In the genomic region with DNA sequence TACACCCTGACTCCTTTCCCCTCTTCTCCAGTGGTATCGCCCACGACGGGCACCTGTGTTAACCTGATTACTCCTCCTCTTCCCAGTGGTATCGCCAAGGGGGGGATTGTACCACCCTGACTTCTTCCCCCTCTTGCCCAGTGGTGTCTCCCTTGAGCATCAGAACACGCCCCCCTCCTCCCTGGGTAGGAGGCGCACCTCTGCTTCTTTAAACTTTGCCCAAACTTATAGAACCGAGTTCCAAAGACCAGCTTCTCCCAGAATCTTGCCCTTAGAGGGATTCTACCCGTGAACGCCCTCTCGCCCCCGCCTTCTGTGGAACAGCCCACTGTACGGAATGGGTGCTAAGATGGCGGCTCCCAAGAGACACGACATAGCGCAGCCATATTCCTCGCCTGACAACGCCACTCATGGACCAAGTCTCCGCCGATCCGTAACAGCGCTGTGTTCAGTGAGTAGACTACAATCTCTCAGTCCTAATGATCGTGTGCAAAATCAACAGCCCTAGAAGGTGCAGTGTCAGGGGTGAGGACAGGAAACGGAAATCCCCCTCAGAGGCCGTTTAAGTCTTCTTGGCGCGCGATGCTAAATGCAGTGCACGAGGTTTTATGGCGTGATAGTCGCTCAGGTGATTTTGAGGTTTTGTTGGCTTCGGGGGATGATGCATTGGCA, we compare ENCODE assay signal across 1 cellular context.
TF ChIP-seq lines count a peak whose summit lies in the region.

No MANE protein-coding gene starts in this region.

TF ChIP-seq in H1, 55 proteins besides CTCF, POLR2A, EP300 and RAD21 (continued from another document):
- TF ChIP-seq, protein P1, sequence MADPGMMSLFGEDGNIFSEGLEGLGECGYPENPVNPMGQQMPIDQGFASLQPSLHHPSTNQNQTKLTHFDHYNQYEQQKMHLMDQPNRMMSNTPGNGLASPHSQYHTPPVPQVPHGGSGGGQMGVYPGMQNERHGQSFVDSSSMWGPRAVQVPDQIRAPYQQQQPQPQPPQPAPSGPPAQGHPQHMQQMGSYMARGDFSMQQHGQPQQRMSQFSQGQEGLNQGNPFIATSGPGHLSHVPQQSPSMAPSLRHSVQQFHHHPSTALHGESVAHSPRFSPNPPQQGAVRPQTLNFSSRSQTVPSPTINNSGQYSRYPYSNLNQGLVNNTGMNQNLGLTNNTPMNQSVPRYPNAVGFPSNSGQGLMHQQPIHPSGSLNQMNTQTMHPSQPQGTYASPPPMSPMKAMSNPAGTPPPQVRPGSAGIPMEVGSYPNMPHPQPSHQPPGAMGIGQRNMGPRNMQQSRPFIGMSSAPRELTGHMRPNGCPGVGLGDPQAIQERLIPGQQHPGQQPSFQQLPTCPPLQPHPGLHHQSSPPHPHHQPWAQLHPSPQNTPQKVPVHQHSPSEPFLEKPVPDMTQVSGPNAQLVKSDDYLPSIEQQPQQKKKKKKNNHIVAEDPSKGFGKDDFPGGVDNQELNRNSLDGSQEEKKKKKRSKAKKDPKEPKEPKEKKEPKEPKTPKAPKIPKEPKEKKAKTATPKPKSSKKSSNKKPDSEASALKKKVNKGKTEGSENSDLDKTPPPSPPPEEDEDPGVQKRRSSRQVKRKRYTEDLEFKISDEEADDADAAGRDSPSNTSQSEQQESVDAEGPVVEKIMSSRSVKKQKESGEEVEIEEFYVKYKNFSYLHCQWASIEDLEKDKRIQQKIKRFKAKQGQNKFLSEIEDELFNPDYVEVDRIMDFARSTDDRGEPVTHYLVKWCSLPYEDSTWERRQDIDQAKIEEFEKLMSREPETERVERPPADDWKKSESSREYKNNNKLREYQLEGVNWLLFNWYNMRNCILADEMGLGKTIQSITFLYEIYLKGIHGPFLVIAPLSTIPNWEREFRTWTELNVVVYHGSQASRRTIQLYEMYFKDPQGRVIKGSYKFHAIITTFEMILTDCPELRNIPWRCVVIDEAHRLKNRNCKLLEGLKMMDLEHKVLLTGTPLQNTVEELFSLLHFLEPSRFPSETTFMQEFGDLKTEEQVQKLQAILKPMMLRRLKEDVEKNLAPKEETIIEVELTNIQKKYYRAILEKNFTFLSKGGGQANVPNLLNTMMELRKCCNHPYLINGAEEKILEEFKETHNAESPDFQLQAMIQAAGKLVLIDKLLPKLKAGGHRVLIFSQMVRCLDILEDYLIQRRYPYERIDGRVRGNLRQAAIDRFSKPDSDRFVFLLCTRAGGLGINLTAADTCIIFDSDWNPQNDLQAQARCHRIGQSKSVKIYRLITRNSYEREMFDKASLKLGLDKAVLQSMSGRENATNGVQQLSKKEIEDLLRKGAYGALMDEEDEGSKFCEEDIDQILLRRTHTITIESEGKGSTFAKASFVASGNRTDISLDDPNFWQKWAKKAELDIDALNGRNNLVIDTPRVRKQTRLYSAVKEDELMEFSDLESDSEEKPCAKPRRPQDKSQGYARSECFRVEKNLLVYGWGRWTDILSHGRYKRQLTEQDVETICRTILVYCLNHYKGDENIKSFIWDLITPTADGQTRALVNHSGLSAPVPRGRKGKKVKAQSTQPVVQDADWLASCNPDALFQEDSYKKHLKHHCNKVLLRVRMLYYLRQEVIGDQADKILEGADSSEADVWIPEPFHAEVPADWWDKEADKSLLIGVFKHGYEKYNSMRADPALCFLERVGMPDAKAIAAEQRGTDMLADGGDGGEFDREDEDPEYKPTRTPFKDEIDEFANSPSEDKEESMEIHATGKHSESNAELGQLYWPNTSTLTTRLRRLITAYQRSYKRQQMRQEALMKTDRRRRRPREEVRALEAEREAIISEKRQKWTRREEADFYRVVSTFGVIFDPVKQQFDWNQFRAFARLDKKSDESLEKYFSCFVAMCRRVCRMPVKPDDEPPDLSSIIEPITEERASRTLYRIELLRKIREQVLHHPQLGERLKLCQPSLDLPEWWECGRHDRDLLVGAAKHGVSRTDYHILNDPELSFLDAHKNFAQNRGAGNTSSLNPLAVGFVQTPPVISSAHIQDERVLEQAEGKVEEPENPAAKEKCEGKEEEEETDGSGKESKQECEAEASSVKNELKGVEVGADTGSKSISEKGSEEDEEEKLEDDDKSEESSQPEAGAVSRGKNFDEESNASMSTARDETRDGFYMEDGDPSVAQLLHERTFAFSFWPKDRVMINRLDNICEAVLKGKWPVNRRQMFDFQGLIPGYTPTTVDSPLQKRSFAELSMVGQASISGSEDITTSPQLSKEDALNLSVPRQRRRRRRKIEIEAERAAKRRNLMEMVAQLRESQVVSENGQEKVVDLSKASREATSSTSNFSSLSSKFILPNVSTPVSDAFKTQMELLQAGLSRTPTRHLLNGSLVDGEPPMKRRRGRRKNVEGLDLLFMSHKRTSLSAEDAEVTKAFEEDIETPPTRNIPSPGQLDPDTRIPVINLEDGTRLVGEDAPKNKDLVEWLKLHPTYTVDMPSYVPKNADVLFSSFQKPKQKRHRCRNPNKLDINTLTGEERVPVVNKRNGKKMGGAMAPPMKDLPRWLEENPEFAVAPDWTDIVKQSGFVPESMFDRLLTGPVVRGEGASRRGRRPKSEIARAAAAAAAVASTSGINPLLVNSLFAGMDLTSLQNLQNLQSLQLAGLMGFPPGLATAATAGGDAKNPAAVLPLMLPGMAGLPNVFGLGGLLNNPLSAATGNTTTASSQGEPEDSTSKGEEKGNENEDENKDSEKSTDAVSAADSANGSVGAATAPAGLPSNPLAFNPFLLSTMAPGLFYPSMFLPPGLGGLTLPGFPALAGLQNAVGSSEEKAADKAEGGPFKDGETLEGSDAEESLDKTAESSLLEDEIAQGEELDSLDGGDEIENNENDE (IDR thresholded peaks at IDR 0.05; ENCODE audit: insufficient replicate concordance, low read length), result no peak
- no peak for TF ChIP-seq KDM1A (IDR thresholded peaks at IDR 0.05; ENCODE audit: borderline replicate concordance, low read length)
- no peak for TF ChIP-seq PHF8 (conservative IDR thresholded peaks at IDR 0.05; ENCODE audit: low read depth, low read length)
- TF ChIP-seq BRCA1 (IDR thresholded peaks at IDR 0.05; ENCODE audit: low read depth, low read length), result no peak
- no peak for TF ChIP-seq CBX8 (IDR thresholded peaks at IDR 0.05; ENCODE audit: borderline replicate concordance, low read depth, low read length)
- no peak for TF ChIP-seq POLR2AphosphoS5 (IDR thresholded peaks at IDR 0.05; ENCODE audit: low read depth, low read length)
- TF ChIP-seq JUN (IDR thresholded peaks at IDR 0.05; ENCODE audit: low read depth, low read length), result no peak
- TF ChIP-seq, protein P2, sequence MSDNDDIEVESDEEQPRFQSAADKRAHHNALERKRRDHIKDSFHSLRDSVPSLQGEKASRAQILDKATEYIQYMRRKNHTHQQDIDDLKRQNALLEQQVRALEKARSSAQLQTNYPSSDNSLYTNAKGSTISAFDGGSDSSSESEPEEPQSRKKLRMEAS (IDR thresholded peaks at IDR 0.05), result peak; percentile 53; the same call in 1 of the 2 replicates
- TF ChIP-seq, protein P3, sequence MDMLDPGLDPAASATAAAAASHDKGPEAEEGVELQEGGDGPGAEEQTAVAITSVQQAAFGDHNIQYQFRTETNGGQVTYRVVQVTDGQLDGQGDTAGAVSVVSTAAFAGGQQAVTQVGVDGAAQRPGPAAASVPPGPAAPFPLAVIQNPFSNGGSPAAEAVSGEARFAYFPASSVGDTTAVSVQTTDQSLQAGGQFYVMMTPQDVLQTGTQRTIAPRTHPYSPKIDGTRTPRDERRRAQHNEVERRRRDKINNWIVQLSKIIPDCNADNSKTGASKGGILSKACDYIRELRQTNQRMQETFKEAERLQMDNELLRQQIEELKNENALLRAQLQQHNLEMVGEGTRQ (IDR thresholded peaks at IDR 0.05; ENCODE audit: low read length), result no peak
- TF ChIP-seq MAFK (IDR thresholded peaks at IDR 0.05; ENCODE audit: low read depth, low read length), result no peak
- TF ChIP-seq SRF (IDR thresholded peaks at IDR 0.05; ENCODE audit: low read depth, low read length), result no peak
- TF ChIP-seq RXRA (IDR thresholded peaks at IDR 0.05; ENCODE audit: insufficient read depth, low read depth, low read length), result no peak
- TF ChIP-seq CEBPB (IDR thresholded peaks at IDR 0.05; ENCODE audit: low read depth, low read length), result no peak
- TF ChIP-seq SP4 (IDR thresholded peaks at IDR 0.05; ENCODE audit: low read length), result no peak
- no peak for TF ChIP-seq HDAC2 (IDR thresholded peaks at IDR 0.05; ENCODE audit: borderline replicate concordance in 1 of 2, low read depth in 2 of 2, low read length in 2 of 2)
- no peak for TF ChIP-seq KDM5A (IDR thresholded peaks at IDR 0.05; ENCODE audit: low read length)
- no peak for TF ChIP-seq BACH1 (IDR thresholded peaks at IDR 0.05; ENCODE audit: low read length)
- TF ChIP-seq CHD1 (IDR thresholded peaks at IDR 0.05; ENCODE audit: low read depth, low read length), result peak; percentile 85
- TF ChIP-seq SP1 (IDR thresholded peaks at IDR 0.05; ENCODE audit: low read depth, low read length), result peak; percentile 20; the same call in 1 of the 2 replicates
- TF ChIP-seq SAP30 (IDR thresholded peaks at IDR 0.05; ENCODE audit: insufficient read depth, insufficient replicate concordance, low read length), result no peak
- TF ChIP-seq YY1 (IDR thresholded peaks at IDR 0.05; ENCODE audit: low read depth, low read length), result peak; percentile 99
- TF ChIP-seq GTF2F1 (IDR thresholded peaks at IDR 0.05; ENCODE audit: borderline replicate concordance, low read depth, low read length), result no peak
- no peak for TF ChIP-seq CBX5 (IDR thresholded peaks at IDR 0.05; ENCODE audit: low read depth, low read length)
- no peak for TF ChIP-seq TCF12 (IDR thresholded peaks at IDR 0.05; ENCODE audit: low read depth, low read length)
- no peak for TF ChIP-seq POU5F1 (IDR thresholded peaks at IDR 0.05; ENCODE audit: low read depth, low read length)
- TF ChIP-seq, protein P4, sequence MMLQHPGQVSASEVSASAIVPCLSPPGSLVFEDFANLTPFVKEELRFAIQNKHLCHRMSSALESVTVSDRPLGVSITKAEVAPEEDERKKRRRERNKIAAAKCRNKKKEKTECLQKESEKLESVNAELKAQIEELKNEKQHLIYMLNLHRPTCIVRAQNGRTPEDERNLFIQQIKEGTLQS (IDR thresholded peaks at IDR 0.05; ENCODE audit: insufficient read depth, low read depth, low read length), result no peak
- peak; percentile 64; the same call in 1 of the 2 replicates for TF ChIP-seq EGR1 (IDR thresholded peaks at IDR 0.05; ENCODE audit: borderline replicate concordance, low read depth, low read length)
- no peak for TF ChIP-seq GABPA (IDR thresholded peaks at IDR 0.05; ENCODE audit: borderline replicate concordance, insufficient read depth, low read length)
- TF ChIP-seq NANOG (IDR thresholded peaks at IDR 0.05; ENCODE audit: insufficient read depth, low read depth, low read length, poor library complexity, severe bottlenecking), result no peak
- no peak for TF ChIP-seq RFX5 (IDR thresholded peaks at IDR 0.05; ENCODE audit: borderline replicate concordance, low read depth, low read length)
- TF ChIP-seq JUND (IDR thresholded peaks at IDR 0.05; ENCODE audit: low read length), result peak; percentile 82
- no peak for TF ChIP-seq TEAD4 (IDR thresholded peaks at IDR 0.05; ENCODE audit: low read depth, low read length)
- TF ChIP-seq RBBP5 (IDR thresholded peaks at IDR 0.05; ENCODE audit: borderline replicate concordance, low read depth, low read length), result no peak
- TF ChIP-seq FOSL1 (IDR thresholded peaks at IDR 0.05; ENCODE audit: insufficient read depth, low read depth, low read length), result no peak
- TF ChIP-seq CTBP2 (IDR thresholded peaks at IDR 0.05; ENCODE audit: borderline replicate concordance, insufficient read depth, insufficient read length, low read length), result no peak
- TF ChIP-seq CHD2 (IDR thresholded peaks at IDR 0.05; ENCODE audit: low read length), result no peak
- peak; percentile 19; the same call in 1 of the 2 replicates for TF ChIP-seq TAF1 (IDR thresholded peaks at IDR 0.05; ENCODE audit: low read depth, low read length)
- TF ChIP-seq ASH2L (IDR thresholded peaks at IDR 0.05; ENCODE audit: low read length), result peak; percentile 42
- TF ChIP-seq TAF7 (optimal IDR thresholded peaks at IDR 0.05; ENCODE audit: borderline replicate concordance, low read depth, low read length), result no peak
- peak; percentile 52; the same call in 1 of the 2 replicates for TF ChIP-seq CREB1 (IDR thresholded peaks at IDR 0.05)
- no peak for TF ChIP-seq KDM4A (IDR thresholded peaks at IDR 0.05; ENCODE audit: low read depth, low read length, severe bottlenecking)
- no peak for TF ChIP-seq HDAC6 (IDR thresholded peaks at IDR 0.05; ENCODE audit: low read depth, low read length)
- TF ChIP-seq SIN3A (conservative IDR thresholded peaks at IDR 0.05 in 1 of 2, IDR thresholded peaks at IDR 0.05 in 1 of 2; ENCODE audit: low read depth in 1 of 2, low read length in 2 of 2), result peak in 1 of 2 experiments; percentile 70; a peak in 1 of 4 replicates
- TF ChIP-seq EZH2 (IDR thresholded peaks at IDR 0.05; ENCODE audit: low read depth, low read length, severe bottlenecking), result no peak
- TF ChIP-seq BCL11A (IDR thresholded peaks at IDR 0.05; ENCODE audit: low read depth in 2 of 2, low read length in 2 of 2), result no peak
- TF ChIP-seq RNF2 (IDR thresholded peaks at IDR 0.05; ENCODE audit: borderline replicate concordance, low read depth, low read length, missing control alignments, poor library complexity, severe bottlenecking), result no peak
- TF ChIP-seq TBP (IDR thresholded peaks at IDR 0.05; ENCODE audit: low read depth, low read length), result no peak
- TF ChIP-seq NRF1 (IDR thresholded peaks at IDR 0.05; ENCODE audit: low read depth, low read length), result no peak
- no peak for TF ChIP-seq SP2 (IDR thresholded peaks at IDR 0.05; ENCODE audit: low read length)
- TF ChIP-seq SIRT6 (IDR thresholded peaks at IDR 0.05; ENCODE audit: low read length), result no peak
- TF ChIP-seq, protein P5, sequence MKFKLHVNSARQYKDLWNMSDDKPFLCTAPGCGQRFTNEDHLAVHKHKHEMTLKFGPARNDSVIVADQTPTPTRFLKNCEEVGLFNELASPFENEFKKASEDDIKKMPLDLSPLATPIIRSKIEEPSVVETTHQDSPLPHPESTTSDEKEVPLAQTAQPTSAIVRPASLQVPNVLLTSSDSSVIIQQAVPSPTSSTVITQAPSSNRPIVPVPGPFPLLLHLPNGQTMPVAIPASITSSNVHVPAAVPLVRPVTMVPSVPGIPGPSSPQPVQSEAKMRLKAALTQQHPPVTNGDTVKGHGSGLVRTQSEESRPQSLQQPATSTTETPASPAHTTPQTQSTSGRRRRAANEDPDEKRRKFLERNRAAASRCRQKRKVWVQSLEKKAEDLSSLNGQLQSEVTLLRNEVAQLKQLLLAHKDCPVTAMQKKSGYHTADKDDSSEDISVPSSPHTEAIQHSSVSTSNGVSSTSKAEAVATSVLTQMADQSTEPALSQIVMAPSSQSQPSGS (IDR thresholded peaks at IDR 0.05; ENCODE audit: low read length), result no peak
- TF ChIP-seq, protein P6, sequence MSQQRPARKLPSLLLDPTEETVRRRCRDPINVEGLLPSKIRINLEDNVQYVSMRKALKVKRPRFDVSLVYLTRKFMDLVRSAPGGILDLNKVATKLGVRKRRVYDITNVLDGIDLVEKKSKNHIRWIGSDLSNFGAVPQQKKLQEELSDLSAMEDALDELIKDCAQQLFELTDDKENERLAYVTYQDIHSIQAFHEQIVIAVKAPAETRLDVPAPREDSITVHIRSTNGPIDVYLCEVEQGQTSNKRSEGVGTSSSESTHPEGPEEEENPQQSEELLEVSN (IDR thresholded peaks at IDR 0.05), result peak; percentile 77
- TF ChIP-seq SIX5 (IDR thresholded peaks at IDR 0.05; ENCODE audit: low read depth, low read length), result peak; percentile 40
- no peak for TF ChIP-seq SUZ12 (IDR thresholded peaks at IDR 0.05; ENCODE audit: low read length)
